ENCODE assay signal across 8 cellular contexts in genomic region chr15:82047493-82048446, GRCh38. TPM values are rescaled to one million over a fixed set of nuclear protein-coding genes. Genes with fewer than 3 reads are reported as not detected.
DNase-seq lines count a peak whose midpoint lies in the region; ATAC-seq and TF ChIP-seq lines count a peak whose summit lies in the region.

No MANE protein-coding gene starts in this region.

- peak overlapping the region; percentile 64 for H3K27ac ChIP-seq in DND-41 (ENCODE audit: low read length)
- H3K27ac ChIP-seq in right cardiac atrium (ENCODE audit: low read length) = peak overlapping the region; percentile 13
- no peak overlapping the region for H3K27ac ChIP-seq in Karpas-422 (ENCODE audit: low read length)

- H4K20me1 ChIP-seq in DND-41 (ENCODE audit: insufficient read depth, low read length) (peaks cover 18% of the 10 kb centered on the region), Karpas-422 (ENCODE audit: insufficient read depth, low read depth, low read length) (no peaks in the 10 kb centered on the region)

- peaks cover 18% of the 10 kb centered on the region for H3K79me2 ChIP-seq in DND-41 (ENCODE audit: insufficient read depth, low read length)
- no peaks in the 10 kb centered on the region for H3K79me2 ChIP-seq in Karpas-422 (ENCODE audit: low read length)

- H3K9me3 Mint-ChIP-seq in activated naive CD8-positive, alpha-beta T cell (ENCODE audit: low read depth) = no peaks in the 10 kb centered on the region

- peaks cover 13% of the 10 kb centered on the region for H3K36me3 ChIP-seq in DND-41 (ENCODE audit: insufficient read depth, low read length)
- no peaks in the 10 kb centered on the region for H3K36me3 ChIP-seq in Karpas-422 (ENCODE audit: insufficient read depth, low read length)

- H3K27me3 ChIP-seq in DND-41 (ENCODE audit: insufficient read depth, low read length, poor library complexity) = peaks cover 16% of the 10 kb centered on the region
- H3K27me3 ChIP-seq in right cardiac atrium (ENCODE audit: control insufficient read depth, insufficient read depth) = no peaks in the 10 kb centered on the region
- H3K27me3 ChIP-seq in Karpas-422 (ENCODE audit: low read length) = no peaks in the 10 kb centered on the region

- TF ChIP-seq CTCF in DND-41 (IDR thresholded peaks at IDR 0.05; ENCODE audit: borderline replicate concordance, extremely low read depth, low read length, poor library complexity, severe bottlenecking) (no peak), retinal pigment epithelial cell (conservative IDR thresholded peaks at IDR 0.05; ENCODE audit: low read depth, low read length) (no peak)

- H2AFZ ChIP-seq in DND-41 (ENCODE audit: low read depth, low read length) (peak overlapping the region; percentile 84), Karpas-422 (ENCODE audit: low read length) (no peak overlapping the region)

- peak overlapping the region; percentile 77 for H3K4me3 Mint-ChIP-seq in activated naive CD8-positive, alpha-beta T cell

- WGBS in right cardiac atrium = 17% methylated on average over 50 of the region's 50 CpGs

- peak overlapping the region; percentile 72 for H3K4me2 ChIP-seq in DND-41 (ENCODE audit: insufficient read depth, low read length)
- no peak overlapping the region for H3K4me2 ChIP-seq in Karpas-422 (ENCODE audit: low read depth, low read length, poor library complexity, severe bottlenecking)

- DNase-seq in DND-41 (no peak), right cardiac atrium (no peak), retinal pigment epithelial cell (ENCODE audit: low read depth) (no peak), Karpas-422 (no peak), sciatic nerve (ENCODE audit: low spot score) (no peak)
- DNase-seq in stimulated activated CD4-positive, alpha-beta T cell treated with anti-CD3 and anti-CD28 coated beads, Interleukin-15, amount 100 ng/mL, for 24 hours = no peak

- H3K27ac Mint-ChIP-seq in activated naive CD8-positive, alpha-beta T cell = no peak overlapping the region

- no peaks in the 10 kb centered on the region for H3K36me3 Mint-ChIP-seq in activated naive CD8-positive, alpha-beta T cell

- peaks cover 4% of the 10 kb centered on the region for H3K27me3 Mint-ChIP-seq in activated naive CD8-positive, alpha-beta T cell

- H3K9me3 ChIP-seq in DND-41 (ENCODE audit: insufficient read depth, low read length, severe bottlenecking) (no peaks in the 10 kb centered on the region), right cardiac atrium (ENCODE audit: control insufficient read depth, low read length) (no peaks in the 10 kb centered on the region), Karpas-422 (ENCODE audit: low read length) (no peaks in the 10 kb centered on the region)

- H3K4me1 ChIP-seq in DND-41 (ENCODE audit: insufficient read depth, low read length) (peaks cover 30% of the 10 kb centered on the region), right cardiac atrium (ENCODE audit: control insufficient read depth, insufficient read depth, low read length) (no peaks in the 10 kb centered on the region), Karpas-422 (ENCODE audit: low read length) (peaks cover 4% of the 10 kb centered on the region)

- H3K9me2 ChIP-seq in Karpas-422 (replicated peaks; ENCODE audit: insufficient read depth, low read length) = no peaks in the 10 kb centered on the region

- peak; percentile 16; the same call in 2 of the 3 replicates for ATAC-seq in DND-41 (ENCODE audit: insufficient read depth, low read depth)
- ATAC-seq in HG02840 (IDR thresholded peaks at IDR 0.05; ENCODE audit: low FRiP score, unreplicated experiment) = peak; percentile 3
- peak in 1 of 2 donors; percentile 4 for ATAC-seq in right cardiac atrium
- ATAC-seq in sciatic nerve = no peak

- H3K9ac ChIP-seq in DND-41 (ENCODE audit: low read depth, low read length) (peak overlapping the region; percentile 99), Karpas-422 (ENCODE audit: low read length) (no peak overlapping the region)

- peaks cover 8% of the 10 kb centered on the region for H3K4me1 Mint-ChIP-seq in activated naive CD8-positive, alpha-beta T cell (ENCODE audit: low read depth)

- peak overlapping the region; percentile 28 to 84 for H3K4me3 ChIP-seq in DND-41 (ENCODE audit: low read depth in 1 of 2, low read length in 2 of 2)
- peak overlapping the region; percentile 79 for H3K4me3 ChIP-seq in right cardiac atrium (ENCODE audit: low read length)
- peak overlapping the region; percentile 58 for H3K4me3 ChIP-seq in retinal pigment epithelial cell (ENCODE audit: low read length)
- H3K4me3 ChIP-seq in Karpas-422 (ENCODE audit: low read length) = no peak overlapping the region

- intact Hi-C loops in right cardiac atrium (cut with DNase I) (loop anchor here in 1 of 4 donors (5.0 kb wide), 1 partner anchor 565 kb away; no protein-coding TSS in a partner anchor), sciatic nerve (cut with DNase I) (loop anchor here (1.0 kb wide), 1 partner anchor 48 kb away; no protein-coding TSS in a partner anchor)

RNA-seq across cellular contexts. Expression of gene MEX3B, which starts 2.0 kb away (rescaled TPM):
- 1 to 10 TPM; 2.0 to 3.0 (median 2.6) TPM for total RNA-seq in right cardiac atrium
- 1.3 TPM for polyA plus RNA-seq in right cardiac atrium
- 0.37 and 1.2 TPM in 2 replicates for total RNA-seq in Karpas-422 (2014; rRNA removed; shearing (Covaris generic); ENCODE audit: low replicate concordance)
- total RNA-seq in sciatic nerve = 3.3 TPM
